Comparison of ENCODE assay signal across 12 cellular contexts in genomic region chr3:42883256-42883930, GRCh38. TPM values are rescaled to one million over a fixed set of nuclear protein-coding genes. Genes with fewer than 3 reads are reported as not detected.
"Had no signal": no experiment of that assay in that cellular context is flagged by ENCODE, and none has a peak within 500 bp of the region (broad histone marks: within the 10 kb centered on the region; RNA-seq: fewer than 3 reads in every experiment).

No MANE protein-coding gene starts in this region.

RNA-seq across cellular contexts. Expression of gene CYP8B1, which starts 7.7 kb away (rescaled TPM):
- total RNA-seq: activated CD4-positive, alpha-beta memory T cell treated with anti-CD3 and anti-CD28 coated beads for 36 hours; activated CD8-positive, alpha-beta memory T cell treated with anti-CD3 and anti-CD28 coated beads, Interleukin-2, amount 10 ng/mL, durations not matched to agents 7 days and 5 days; activated naive CD8-positive, alpha-beta T cell treated with anti-CD3 and anti-CD28 coated beads, Interleukin-2, amount 10 ng/mL, durations not matched to agents 7 days and 5 days; astrocyte; body of pancreas; breast epithelium; IMR-90; NCI-H460; Peyer's patch; SJSA1 had no signal
- polyA plus RNA-seq: IMR-90, K562, SK-N-SH had no signal

RNA-seq across cellular contexts. Expression of gene ZNF662, which starts 22.5 kb away (rescaled TPM):
- total RNA-seq: NCI-H460, SJSA1 had no signal
